Comparison of ENCODE assay signal across 20 cellular contexts in the genomic region with DNA sequence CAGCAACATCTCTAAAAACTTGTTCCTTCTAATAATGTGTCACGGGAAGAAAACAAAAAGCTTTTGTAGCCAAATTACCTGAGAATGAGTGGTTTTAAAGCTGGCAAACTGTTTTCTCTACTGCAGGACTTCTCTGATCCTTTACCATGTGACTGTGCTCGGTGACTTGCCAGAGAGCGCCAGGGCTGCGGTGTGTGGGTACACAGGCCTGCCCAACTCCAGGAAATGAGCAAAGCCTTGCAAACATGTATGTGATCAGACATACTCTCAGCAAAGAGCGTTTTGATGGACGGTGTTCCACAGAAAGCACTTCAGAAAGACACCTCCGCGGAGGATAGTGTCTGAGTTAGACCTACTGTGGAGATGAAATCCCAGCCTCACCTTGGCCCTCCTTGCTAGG.
"Had no signal": no experiment of that assay in that cellular context is flagged by ENCODE, and none has a peak within 500 bp of the region (broad histone marks: within the 10 kb centered on the region; RNA-seq: fewer than 3 reads in every experiment).

No MANE protein-coding gene starts in this region.

- FAIRE-seq: kidney, small intestine had no signal

- DNase-seq: foreskin melanocyte; head of caudate nucleus; kidney; left cardiac atrium; left ventricle myocardium inferior; mesenchymal stem cell; midbrain; nucleus accumbens; ovary; right cardiac atrium; small intestine; stimulated activated CD4-positive, alpha-beta T cell treated with anti-CD3 and anti-CD28 coated beads, Interleukin-12 subunit alpha, Interleukin-12 subunit beta, amount 100 ng/mL, for 4 hours; stimulated activated naive CD8-positive, alpha-beta T cell treated with anti-CD3 and anti-CD28 coated beads, Interleukin-15, Interleukin-2, amounts not matched to agents 100 U/mL and 50 U/mL, for 24 hours; thyroid gland; upper lobe of left lung; uterus had no signal

- H3K4me3 ChIP-seq: hepatocyte, left ventricle myocardium inferior, lung, neural progenitor cell, ovary, suprapubic skin, thyroid gland, upper lobe of left lung, uterus had no signal

- H3K36me3 ChIP-seq: left ventricle myocardium inferior, neural progenitor cell, ovary, suprapubic skin, thyroid gland, upper lobe of left lung, uterus had no signal

- H3K27me3 ChIP-seq: hepatocyte, neural progenitor cell, ovary, suprapubic skin, thyroid gland, upper lobe of left lung, uterus had no signal
